ENCODE assay signal across 15 cellular contexts in genomic region chr10:110041479-110041829, GRCh38. TPM values are rescaled to one million over a fixed set of nuclear protein-coding genes. Genes with fewer than 3 reads are reported as not detected.
DNase-seq lines count a peak whose midpoint lies in the region; ATAC-seq and TF ChIP-seq lines count a peak whose summit lies in the region.
"Had no signal": no experiment of that assay in that cellular context is flagged by ENCODE, and none has a peak within 500 bp of the region (broad histone marks: within the 10 kb centered on the region; RNA-seq: fewer than 3 reads in every experiment).

No MANE protein-coding gene starts in this region.

- H3K36me3 ChIP-seq in CD8-positive, alpha-beta T cell (ENCODE audit: insufficient read depth, low read length): no peaks in the 10 kb centered on the region

- H3K4me3 ChIP-seq in CD8-positive, alpha-beta T cell (ENCODE audit: low read depth, low read length): no peak overlapping the region

- DNase-seq in activated T-cell treated with anti-CD3 and anti-CD28 coated beads, Interleukin-2, amount 50 U/mL, for 24 hours: no peak
- DNase-seq in activated T-cell treated with anti-CD3 and anti-CD28 coated beads for 4 hours: no peak
- DNase-seq in CD8-positive, alpha-beta T cell: no peak
- no peak for DNase-seq in effector memory CD8-positive, alpha-beta T cell
- DNase-seq: DMS79 treated with DMSO at 0.1 percent for 48 hours; HCEC 1CT; NCI-H1092; NCI-H1694; NCI-H69; NK-92 treated with Interleukin-12 subunit alpha and Interleukin-12 subunit beta, amount 100 ng/mL, for 24 hours; PC-3 had no signal

- H3K36me3 Mint-ChIP-seq in activated T-cell treated with anti-CD3 and anti-CD28 coated beads, Interleukin-2, amount 50 U/mL, for 24 hours (ENCODE audit: low read depth): peaks cover 9% of the 10 kb centered on the region
- peaks cover 7% of the 10 kb centered on the region for H3K36me3 Mint-ChIP-seq in CD8-positive, alpha-beta T cell
- H3K36me3 Mint-ChIP-seq in effector memory CD8-positive, alpha-beta T cell (ENCODE audit: insufficient read depth): peaks cover 5% of the 10 kb centered on the region
- peaks cover 15% of the 10 kb centered on the region for H3K36me3 Mint-ChIP-seq in nephron (ENCODE audit: low read depth)

- no peak for ATAC-seq in CD8-positive, alpha-beta T cell
- peak; percentile 24 for ATAC-seq in effector memory CD8-positive, alpha-beta T cell (replicated peaks)
- ATAC-seq in GM18505 (IDR thresholded peaks at IDR 0.05; ENCODE audit: unreplicated experiment) (no peak), HG03442 (IDR thresholded peaks at IDR 0.05; ENCODE audit: unreplicated experiment) (no peak), HG03460 (IDR thresholded peaks at IDR 0.05; ENCODE audit: unreplicated experiment) (no peak)
- ATAC-seq: PC-3 had no signal

- H3K27me3 ChIP-seq in CD8-positive, alpha-beta T cell (ENCODE audit: insufficient read depth, low read length): no peaks in the 10 kb centered on the region

- H3K9me3 ChIP-seq in CD8-positive, alpha-beta T cell (ENCODE audit: low read length): no peaks in the 10 kb centered on the region

- H3K27me3 Mint-ChIP-seq in activated T-cell treated with anti-CD3 and anti-CD28 coated beads, Interleukin-2, amount 50 U/mL, for 24 hours: no peaks in the 10 kb centered on the region
- no peaks in the 10 kb centered on the region for H3K27me3 Mint-ChIP-seq in CD8-positive, alpha-beta T cell (ENCODE audit: low read depth)
- no peaks in the 10 kb centered on the region for H3K27me3 Mint-ChIP-seq in effector memory CD8-positive, alpha-beta T cell
- H3K27me3 Mint-ChIP-seq in nephron (ENCODE audit: low read depth): no peaks in the 10 kb centered on the region

- intact Hi-C loops in CD8-positive, alpha-beta T cell (cut with DNase I, micrococcal nuclease): no loop called here

- POLR2A ChIA-PET in CD8-positive, alpha-beta T cell (lab: Charles Lee): no interaction called here

- H3K4me1 Mint-ChIP-seq in activated T-cell treated with anti-CD3 and anti-CD28 coated beads, Interleukin-2, amount 50 U/mL, for 24 hours (ENCODE audit: low read depth): peaks cover 85% of the 10 kb centered on the region
- peaks cover 79% of the 10 kb centered on the region for H3K4me1 Mint-ChIP-seq in CD8-positive, alpha-beta T cell (ENCODE audit: low read depth)
- peaks cover 29 to 71% of the 10 kb centered on the region in 2 donors for H3K4me1 Mint-ChIP-seq in effector memory CD8-positive, alpha-beta T cell (ENCODE audit: low read depth in 2 of 2)
- peaks cover 20% of the 10 kb centered on the region for H3K4me1 Mint-ChIP-seq in nephron

- H3K9me3 Mint-ChIP-seq in activated T-cell treated with anti-CD3 and anti-CD28 coated beads, Interleukin-2, amount 50 U/mL, for 24 hours: peaks cover 2% of the 10 kb centered on the region
- no peaks in the 10 kb centered on the region for H3K9me3 Mint-ChIP-seq in CD8-positive, alpha-beta T cell
- no peaks in the 10 kb centered on the region for H3K9me3 Mint-ChIP-seq in effector memory CD8-positive, alpha-beta T cell
- no peaks in the 10 kb centered on the region for H3K9me3 Mint-ChIP-seq in nephron

- H3K27ac ChIP-seq in CD8-positive, alpha-beta T cell (ENCODE audit: low read depth, low read length): no peak overlapping the region

- CTCF ChIA-PET in CD8-positive, alpha-beta T cell (lab: Charles Lee): interaction anchor here (2.1 kb wide), 1 partner anchor 157 kb away, joined by 5 read pairs; no protein-coding TSS in a partner anchor

- H3K27ac Mint-ChIP-seq in activated T-cell treated with anti-CD3 and anti-CD28 coated beads, Interleukin-2, amount 50 U/mL, for 24 hours: peak overlapping the region; percentile 31
- H3K27ac Mint-ChIP-seq in CD8-positive, alpha-beta T cell: peak overlapping the region; percentile 24
- peak overlapping the region in 1 of 2 donors; percentile 7 for H3K27ac Mint-ChIP-seq in effector memory CD8-positive, alpha-beta T cell
- peak overlapping the region; percentile 0 to 75 (median 47) for H3K27ac Mint-ChIP-seq in nephron

- TF ChIP-seq CTCF in CD8-positive, alpha-beta T cell (IDR thresholded peaks at IDR 0.05): no peak
- no peak for TF ChIP-seq CTCF in nephron (IDR thresholded peaks at IDR 0.05; ENCODE audit: unreplicated experiment in 3 of 3)

- H3K4me3 Mint-ChIP-seq in activated T-cell treated with anti-CD3 and anti-CD28 coated beads, Interleukin-2, amount 50 U/mL, for 24 hours: no peak overlapping the region
- no peak overlapping the region for H3K4me3 Mint-ChIP-seq in CD8-positive, alpha-beta T cell
- H3K4me3 Mint-ChIP-seq in effector memory CD8-positive, alpha-beta T cell: no peak overlapping the region
- H3K4me3 Mint-ChIP-seq in nephron: no peak overlapping the region

- peaks cover 46% of the 10 kb centered on the region for H3K4me1 ChIP-seq in CD8-positive, alpha-beta T cell (ENCODE audit: insufficient read depth, low read length)

- TF ChIP-seq POLR2A in GM18505 (IDR thresholded peaks at IDR 0.05; ENCODE audit: borderline replicate concordance, extremely low read depth, insufficient read depth, insufficient read length): no peak

RNA-seq across cellular contexts. Expression of gene ADD3, which starts 33.7 kb away (rescaled TPM):
- total RNA-seq in CD8-positive, alpha-beta T cell: 100 to 1,000 TPM; 135 to 148 TPM
